In genomic region chr11:123188508-123189165, GRCh38 we compare ENCODE assay signal across 8 cellular contexts. TPM values are rescaled to one million over a fixed set of nuclear protein-coding genes. Genes with fewer than 3 reads are reported as not detected.
DNase-seq lines count a peak whose midpoint lies in the region; ATAC-seq and TF ChIP-seq lines count a peak whose summit lies in the region.

No MANE protein-coding gene starts in this region.

- no peak for TF ChIP-seq CTCF in WTC11 (IDR thresholded peaks at IDR 0.05)

- 0 out of 2 replicates have a peak overlapping the region, but pooled peaks have one; percentile 31 for H3K4me3 Mint-ChIP-seq in WTC11

- no peaks in the 10 kb centered on the region for H3K36me3 ChIP-seq in effector memory CD4-positive, alpha-beta T cell (ENCODE audit: control insufficient read depth, insufficient read depth, low read length)

- H3K4me1 Mint-ChIP-seq in WTC11, result peaks cover 67% of the 10 kb centered on the region

- ATAC-seq in WTC11, result peak; percentile 63
- no peak for ATAC-seq in GM18870 (IDR thresholded peaks at IDR 0.05; ENCODE audit: unreplicated experiment)
- no peak for ATAC-seq in HG02571 (IDR thresholded peaks at IDR 0.05; ENCODE audit: unreplicated experiment)

- H3K9me3 ChIP-seq in effector memory CD4-positive, alpha-beta T cell (ENCODE audit: control insufficient read depth, low read length), result no peaks in the 10 kb centered on the region

- H3K27me3 ChIP-seq in effector memory CD4-positive, alpha-beta T cell (replicated peaks; ENCODE audit: control insufficient read depth, insufficient read depth, low read length, poor library complexity, severe bottlenecking), result peaks cover 10% of the 10 kb centered on the region

- no peaks in the 10 kb centered on the region for H3K27me3 Mint-ChIP-seq in WTC11 (ENCODE audit: low read depth)

- H3K4me3 ChIP-seq in effector memory CD4-positive, alpha-beta T cell (ENCODE audit: insufficient read depth, low read depth, low read length, poor library complexity, severe bottlenecking), result no peak overlapping the region

- peaks cover 4% of the 10 kb centered on the region for H3K36me3 Mint-ChIP-seq in WTC11

- DNase-seq in ELR (ENCODE audit: low read depth) (peak; percentile 95), WTC11 (ENCODE audit: low spot score) (no peak), glomerular visceral epithelial cell (ENCODE audit: extremely low spot score) (peak; percentile 40), renal cortical epithelial cell (ENCODE audit: low read depth) (peak; percentile 58), DMS79 treated with DMSO at 0.1 percent for 48 hours (lab: John Stamatoyannopoulos, UW) (no peak)
- no peak for DNase-seq in effector memory CD4-positive, alpha-beta T cell

- POLR2A ChIA-PET in WTC11 (lab: Charles Lee), result interaction anchor here (1.2 kb wide), 1 partner anchor 27 kb away, joined by 3 read pairs; no protein-coding TSS in a partner anchor

- no peaks in the 10 kb centered on the region for H3K9me3 Mint-ChIP-seq in WTC11

- H3K4me1 ChIP-seq in effector memory CD4-positive, alpha-beta T cell (ENCODE audit: control insufficient read depth, insufficient read depth, low read length, poor library complexity, severe bottlenecking), result no peaks in the 10 kb centered on the region

- H3K27ac Mint-ChIP-seq in WTC11, result peak overlapping the region; percentile 38; the same call in 1 of the 2 replicates

- CTCF ChIA-PET in WTC11 (lab: Charles Lee), result interaction anchor here (0.7 to 2.9 kb wide), 9 partner anchors 12 to 73 kb away, joined by 3 to 19 read pairs (median 7); no protein-coding TSS in a partner anchor

- no peak overlapping the region for H3K27ac ChIP-seq in effector memory CD4-positive, alpha-beta T cell (ENCODE audit: insufficient read depth, low read length, poor library complexity, severe bottlenecking)

TF ChIP-seq in WTC11, 78 proteins besides CTCF, POLR2A, EP300 and RAD21:
- TF ChIP-seq FOXP1 (CRISPR knock-in tag; IDR thresholded peaks at IDR 0.05; ENCODE audit: borderline replicate concordance) (no peak), ZNF263 (CRISPR knock-in tag; IDR thresholded peaks at IDR 0.05; ENCODE audit: low read depth) (0 out of 2 replicates have a peak, but pooled peaks have one; percentile 4)

RNA-seq across cellular contexts. Expression of gene CLMP, which starts 6.4 kb away (rescaled TPM):
- 14.3 to 20.0 TPM (median 18.2 TPM) in 3 replicates for total RNA-seq in WTC11 (2021)
- 22.7 and 48.9 TPM in 2 replicates for total RNA-seq in renal cortical epithelial cell

Comparison
In these comparisons a context has a peak if more than half of its experiments do, and no peak if none do; other contexts are left out.
1. DNase-seq: peak in ELR (single experiment), glomerular visceral epithelial cell (single experiment) and renal cortical epithelial cell (single experiment); none in WTC11 (single experiment), DMS79 treated with DMSO at 0.1 percent for 48 hours (single experiment) and effector memory CD4-positive, alpha-beta T cell (0 of 3).